In genomic region chr19:39122934-39123731, GRCh38 we compare ENCODE assay signal across 2 cellular contexts.
TF ChIP-seq lines count a peak whose summit lies in the region.

No MANE protein-coding gene starts in this region.

TF ChIP-seq in HCT116, 20 proteins besides CTCF, POLR2A, EP300 and RAD21:
- TF ChIP-seq POLR2AphosphoS5 (IDR thresholded peaks at IDR 0.05; ENCODE audit: low read depth, low read length) (no peak), SRF (IDR thresholded peaks at IDR 0.05; ENCODE audit: low read depth) (no peak), ZBTB33 (IDR thresholded peaks at IDR 0.05; ENCODE audit: extremely low read depth, insufficient replicate concordance, low read length) (no peak), JUND (IDR thresholded peaks at IDR 0.05) (no peak), EZH2 (IDR thresholded peaks at IDR 0.05) (no peak), SP1 (IDR thresholded peaks at IDR 0.05; ENCODE audit: low read depth) (no peak)

TF ChIP-seq in H1, 55 proteins besides CTCF, POLR2A, EP300 and RAD21:
- no peak for TF ChIP-seq EGR1 (IDR thresholded peaks at IDR 0.05; ENCODE audit: borderline replicate concordance, low read depth, low read length)
- TF ChIP-seq BACH1 (IDR thresholded peaks at IDR 0.05; ENCODE audit: low read length): no peak
- no peak for TF ChIP-seq KDM1A (IDR thresholded peaks at IDR 0.05; ENCODE audit: borderline replicate concordance, low read length)
